Comparison of ENCODE assay signal across 16 cellular contexts in the genomic region with DNA sequence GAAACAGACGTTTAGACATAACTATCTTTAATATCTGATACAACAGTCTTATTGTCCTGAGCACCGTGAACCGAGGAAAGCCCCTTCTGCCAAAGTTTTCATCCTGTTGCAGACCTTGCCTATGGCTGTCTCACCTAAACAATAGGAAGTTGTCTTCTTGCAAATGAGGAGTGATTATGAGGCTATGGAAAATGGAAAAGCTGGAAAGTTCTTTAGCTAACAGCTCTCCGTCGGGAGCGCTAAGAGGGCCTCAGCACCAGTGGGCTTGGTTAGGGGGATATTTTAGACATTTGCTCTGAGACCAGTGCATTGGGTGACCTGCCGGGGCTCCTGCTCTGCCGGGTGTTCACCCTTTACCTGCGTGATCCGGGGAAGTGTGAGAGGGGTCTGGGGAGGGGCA. TPM values are rescaled to one million over a fixed set of nuclear protein-coding genes. Genes with fewer than 3 reads are reported as not detected.
DNase-seq lines count a peak whose midpoint lies in the region; ATAC-seq and TF ChIP-seq lines count a peak whose summit lies in the region.
"Had no signal": no experiment of that assay in that cellular context is flagged by ENCODE, and none has a peak within 500 bp of the region (broad histone marks: within the 10 kb centered on the region; RNA-seq: fewer than 3 reads in every experiment).

No MANE protein-coding gene starts in this region.

- H3K27ac ChIP-seq in IMR-90 (ENCODE audit: insufficient read depth, low read length): no peak overlapping the region

- ATAC-seq in IMR-90 (ENCODE audit: low read depth) (no peak), HG02973 (IDR thresholded peaks at IDR 0.05; ENCODE audit: unreplicated experiment) (no peak)
- ATAC-seq: activated CD4-positive, CD25-positive, alpha-beta regulatory T cell treated with anti-CD3 and anti-CD28 coated beads, Interleukin-2, amount 50 U/mL, for 24 hours had no signal

- H3K36me3 Mint-ChIP-seq in T-helper 2 cell treated with Interferon-gamma antibody and Interleukin-4, amounts not matched to agents 5 μg/mL and 100 μg/mL, for 36 hours (ENCODE audit: low read depth): peaks cover 21% of the 10 kb centered on the region
- H3K36me3 Mint-ChIP-seq in activated naive CD8-positive, alpha-beta T cell: peaks cover 14% of the 10 kb centered on the region
- peaks cover 18% of the 10 kb centered on the region for H3K36me3 Mint-ChIP-seq in nephron progenitor cell (ENCODE audit: low read depth)

- H2AK9ac ChIP-seq in IMR-90 (replicated peaks; ENCODE audit: low read depth, low read length, poor library complexity): no peak overlapping the region

- no peak overlapping the region for H3K9ac ChIP-seq in IMR-90 (ENCODE audit: low read depth, low read length)
- H3K9ac ChIP-seq: SK-N-SH had no signal

- no peaks in the 10 kb centered on the region for H3K27me3 ChIP-seq in IMR-90 (ENCODE audit: control insufficient read depth, insufficient read depth, low read length)
- H3K27me3 ChIP-seq: foreskin keratinocyte had no signal

- TF ChIP-seq POLR2A in IMR-90 (IDR thresholded peaks at IDR 0.05; ENCODE audit: low read depth, low read length): no peak

- H3K4ac ChIP-seq in IMR-90 (ENCODE audit: low read depth, low read length): no peak overlapping the region

- TF ChIP-seq RAD21 in IMR-90 (IDR thresholded peaks at IDR 0.05; ENCODE audit: low read length): no peak

- BruUV-seq in IMR-90 (replicated peaks; lab: Mats Ljungman, UMichigan): no TSS peak

- no peak overlapping the region for H3K23ac ChIP-seq in IMR-90 (ENCODE audit: low read depth, low read length)

- H3K4me1 Mint-ChIP-seq in T-helper 2 cell treated with Interferon-gamma antibody and Interleukin-4, amounts not matched to agents 5 μg/mL and 100 μg/mL, for 36 hours (ENCODE audit: low read depth): peaks cover 73% of the 10 kb centered on the region
- H3K4me1 Mint-ChIP-seq in activated naive CD8-positive, alpha-beta T cell (ENCODE audit: low read depth): peaks cover 87% of the 10 kb centered on the region
- peaks cover 51% of the 10 kb centered on the region for H3K4me1 Mint-ChIP-seq in nephron progenitor cell

- in situ Hi-C loops in IMR-90 (cut with MboI; ENCODE audit: low sequenced_read_pairs): no loop called here

- POLR2A ChIA-PET in IMR-90 (lab: Charles Lee; ENCODE audit: unreplicated experiment): no interaction called here

- H3K79me1 ChIP-seq in IMR-90 (ENCODE audit: low read depth in 1 of 2, low read length in 2 of 2): peaks cover 4 to 36% of the 10 kb centered on the region in 2 experiments

- TF ChIP-seq CTCF in IMR-90 (conservative IDR thresholded peaks at IDR 0.05; ENCODE audit: low read depth, low read length): no peak
- no peak for TF ChIP-seq CTCF in nephron progenitor cell (IDR thresholded peaks at IDR 0.05)

- intact Hi-C loops in IMR-90 (cut with micrococcal nuclease): no loop called here

- no peak overlapping the region for H2AK5ac ChIP-seq in IMR-90 (ENCODE audit: low read depth, low read length)

- H2BK120ac ChIP-seq in IMR-90 (ENCODE audit: low read depth, low read length): no peak overlapping the region

- peak overlapping the region; percentile 73 for H3K27ac Mint-ChIP-seq in T-helper 2 cell treated with Interferon-gamma antibody and Interleukin-4, amounts not matched to agents 5 μg/mL and 100 μg/mL, for 36 hours
- peak overlapping the region; percentile 98 for H3K27ac Mint-ChIP-seq in activated naive CD8-positive, alpha-beta T cell
- H3K27ac Mint-ChIP-seq in nephron progenitor cell: peak overlapping the region; percentile 26

- peak overlapping the region; percentile 34; the same call in 1 of the 2 replicates for H4K91ac ChIP-seq in IMR-90 (ENCODE audit: insufficient read depth, low read depth, low read length)

- DNase-seq in T-helper 2 cell treated with Interferon-gamma antibody and Interleukin-4, amounts not matched to agents 5 μg/mL and 100 μg/mL, for 36 hours (ENCODE audit: low spot score): no peak
- no peak for DNase-seq in T-helper 2 cell
- no peak for DNase-seq in IMR-90
- no peak for DNase-seq in nephron progenitor cell
- no peak for DNase-seq in NOMO-1 (lab: John Stamatoyannopoulos, UW; ENCODE audit: unreplicated experiment in 2 of 2)
- no peak for DNase-seq in AG08395 (ENCODE audit: low spot score)
- DNase-seq: 8988T; activated effector memory CD4-positive, alpha-beta T cell treated with Interleukin-2 at 50 U/mL for 16 hours; foreskin keratinocyte; NCI-H2171 treated with DMSO at 0.1 percent for 48 hours; SK-N-SH; small intestine; substantia nigra had no signal

- no peak overlapping the region for H2BK5ac ChIP-seq in IMR-90 (ENCODE audit: low read depth, low read length, poor library complexity, severe bottlenecking)

- no peak overlapping the region for H2BK15ac ChIP-seq in IMR-90 (ENCODE audit: low read depth, low read length)

- H3K4me3 ChIP-seq in IMR-90 (ENCODE audit: insufficient read depth, low read depth, low read length): no peak overlapping the region

- no peaks in the 10 kb centered on the region for H3K36me3 ChIP-seq in IMR-90 (ENCODE audit: control insufficient read depth, insufficient read depth, low read length)

- no peak overlapping the region for H2BK20ac ChIP-seq in IMR-90 (ENCODE audit: low read depth, low read length)

- peaks cover 19% of the 10 kb centered on the region for H3K4me1 ChIP-seq in IMR-90 (ENCODE audit: control insufficient read depth, insufficient read depth, low read length)

- H3K4me3 Mint-ChIP-seq in T-helper 2 cell treated with Interferon-gamma antibody and Interleukin-4, amounts not matched to agents 5 μg/mL and 100 μg/mL, for 36 hours: peak overlapping the region; percentile 9
- peak overlapping the region; percentile 39 for H3K4me3 Mint-ChIP-seq in activated naive CD8-positive, alpha-beta T cell
- no peak overlapping the region for H3K4me3 Mint-ChIP-seq in nephron progenitor cell

- H3K4me2 ChIP-seq in IMR-90 (ENCODE audit: low read depth, low read length): no peak overlapping the region
- H3K4me2 ChIP-seq: SK-N-SH had no signal

- H3K56ac ChIP-seq in IMR-90 (ENCODE audit: extremely low read depth, insufficient read depth, low read length): no peak overlapping the region

- no peak overlapping the region for H2AFZ ChIP-seq in IMR-90 (replicated peaks; ENCODE audit: low read length, poor library complexity)

- H3K9me1 ChIP-seq in IMR-90 (ENCODE audit: insufficient read depth, low read length): peaks cover 18% of the 10 kb centered on the region; the same call in 1 of the 2 replicates

- no CpG with 5 or more reads among the region's 10 CpGs for WGBS in IMR-90 (ENCODE audit: extremely low coverage in 2 of 2, insufficient read length in 1 of 2), 2 experiments

- no peak overlapping the region for H3K18ac ChIP-seq in IMR-90 (ENCODE audit: low read depth, low read length)

- no peak overlapping the region for H4K8ac ChIP-seq in IMR-90 (ENCODE audit: low read depth in 2 of 2, low read length in 2 of 2)

- no peak overlapping the region for H3K14ac ChIP-seq in IMR-90 (replicated peaks; ENCODE audit: low read depth, low read length)

- H3K27me3 Mint-ChIP-seq in T-helper 2 cell treated with Interferon-gamma antibody and Interleukin-4, amounts not matched to agents 5 μg/mL and 100 μg/mL, for 36 hours (ENCODE audit: low read depth): no peaks in the 10 kb centered on the region
- H3K27me3 Mint-ChIP-seq in activated naive CD8-positive, alpha-beta T cell: no peaks in the 10 kb centered on the region
- no peaks in the 10 kb centered on the region for H3K27me3 Mint-ChIP-seq in nephron progenitor cell (ENCODE audit: low read depth, poor library complexity)

- H3K9me3 ChIP-seq in IMR-90 (ENCODE audit: control insufficient read depth, insufficient read depth, low read length): no peaks in the 10 kb centered on the region
- H3K9me3 ChIP-seq: SK-N-SH had no signal

- dilution Hi-C loops in IMR-90 (cut with HindIII; ENCODE audit: low sequenced_read_pairs, unreplicated experiment): no loop called here

- no peaks in the 10 kb centered on the region for H3K9me3 Mint-ChIP-seq in T-helper 2 cell treated with Interferon-gamma antibody and Interleukin-4, amounts not matched to agents 5 μg/mL and 100 μg/mL, for 36 hours
- H3K9me3 Mint-ChIP-seq in activated naive CD8-positive, alpha-beta T cell (ENCODE audit: low read depth): no peaks in the 10 kb centered on the region
- H3K9me3 Mint-ChIP-seq in nephron progenitor cell: no peaks in the 10 kb centered on the region

- CTCF ChIA-PET in IMR-90 (lab: Yijun Ruan, JAX): interaction anchor here (1.3 kb wide), 1 partner anchor 24 kb away, joined by 3 read pairs; no protein-coding TSS in a partner anchor

- H4K20me1 ChIP-seq in IMR-90 (ENCODE audit: insufficient read depth, low read length): no peaks in the 10 kb centered on the region

- no peak overlapping the region for H4K5ac ChIP-seq in IMR-90 (ENCODE audit: low read depth, low read length)

TF ChIP-seq in IMR-90, 13 proteins besides CTCF, POLR2A, EP300 and RAD21 (continues in another document):
- TF ChIP-seq BHLHE40 (IDR thresholded peaks at IDR 0.05; ENCODE audit: low read depth, low read length): no peak
- no peak for TF ChIP-seq MAZ (IDR thresholded peaks at IDR 0.05; ENCODE audit: borderline replicate concordance, low read depth, low read length)
- TF ChIP-seq CEBPB (IDR thresholded peaks at IDR 0.05; ENCODE audit: low read depth, low read length): no peak
- TF ChIP-seq RCOR1 (IDR thresholded peaks at IDR 0.05; ENCODE audit: insufficient replicate concordance, low read length): no peak
- TF ChIP-seq MXI1 (IDR thresholded peaks at IDR 0.05; ENCODE audit: borderline replicate concordance, low read depth, low read length): no peak
- TF ChIP-seq RFX5 (IDR thresholded peaks at IDR 0.05; ENCODE audit: low read depth, low read length): no peak
- TF ChIP-seq, protein P1, sequence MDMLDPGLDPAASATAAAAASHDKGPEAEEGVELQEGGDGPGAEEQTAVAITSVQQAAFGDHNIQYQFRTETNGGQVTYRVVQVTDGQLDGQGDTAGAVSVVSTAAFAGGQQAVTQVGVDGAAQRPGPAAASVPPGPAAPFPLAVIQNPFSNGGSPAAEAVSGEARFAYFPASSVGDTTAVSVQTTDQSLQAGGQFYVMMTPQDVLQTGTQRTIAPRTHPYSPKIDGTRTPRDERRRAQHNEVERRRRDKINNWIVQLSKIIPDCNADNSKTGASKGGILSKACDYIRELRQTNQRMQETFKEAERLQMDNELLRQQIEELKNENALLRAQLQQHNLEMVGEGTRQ (IDR thresholded peaks at IDR 0.05; ENCODE audit: low read depth, low read length): no peak
- TF ChIP-seq SMC3 (IDR thresholded peaks at IDR 0.05; ENCODE audit: low read depth, low read length): no peak

RNA-seq across cellular contexts. Expression of a gene that starts 28.4 kb away (rescaled TPM):
- total RNA-seq in IMR-90 (2012; rRNA removed): 16.1 and 23.8 TPM in 2 replicates
- polyA plus RNA-seq in IMR-90 (2012; rRNA removed): 8.2 and 8.4 TPM in 2 replicates
- 3.9 and 4.9 TPM in 2 replicates for polyA plus RNA-seq in IMR-90 (2012; cell fraction: cytosol; rRNA removed)
- polyA plus RNA-seq in IMR-90 (2012; cell fraction: nucleus; rRNA removed; ENCODE audit: low replicate concordance): 10.1 and 26.3 TPM in 2 replicates

Comparison
In these comparisons a context has a peak if more than half of its experiments do, and no peak if none do; other contexts are left out.
1. H3K27ac Mint-ChIP-seq: peak in every context shown above with its lines; median percentile 98 in activated naive CD8-positive, alpha-beta T cell; 73 in T-helper 2 cell treated with Interferon-gamma antibody and Interleukin-4, amounts not matched to agents 5 μg/mL and 100 μg/mL, for 36 hours; 26 in nephron progenitor cell.